Comparison of ENCODE assay signal across 1 cellular context in genomic region chr4:151992301-151992700, GRCh38.
TF ChIP-seq lines count a peak whose summit lies in the region.

No MANE protein-coding gene starts in this region.

TF ChIP-seq in GM23338, 12 proteins besides CTCF, POLR2A, EP300 and RAD21 (continued from another document):
- TF ChIP-seq ZNF462 (CRISPR knock-in tag; IDR thresholded peaks at IDR 0.05) (no peak), ETS1 (IDR thresholded peaks at IDR 0.05) (no peak), JUNB (IDR thresholded peaks at IDR 0.05; ENCODE audit: unreplicated experiment) (no peak)
